In genomic region chr16:80924372-80924978, GRCh38 we compare ENCODE assay signal across 8 cellular contexts.
DNase-seq lines count a peak whose midpoint lies in the region; ATAC-seq and TF ChIP-seq lines count a peak whose summit lies in the region.

No MANE protein-coding gene starts in this region.

- POLR2A ChIA-PET in BJ (lab: Charles Lee): no interaction called here

- no peaks in the 10 kb centered on the region for H3K9me3 ChIP-seq in right cardiac atrium (ENCODE audit: control insufficient read depth, low read length)

- no peaks in the 10 kb centered on the region; the same call in 1 of the 2 replicates for H3K36me3 ChIP-seq in BJ (ENCODE audit: control insufficient read depth, insufficient read depth, low read length)

- H3K27me3 ChIP-seq in BJ (ENCODE audit: control insufficient read depth, insufficient read depth, low read length): no peaks in the 10 kb centered on the region
- no peaks in the 10 kb centered on the region for H3K27me3 ChIP-seq in right cardiac atrium (ENCODE audit: control insufficient read depth, insufficient read depth)

- TF ChIP-seq CTCF in BJ (IDR thresholded peaks at IDR 0.05; ENCODE audit: insufficient read depth, low read depth, low read length): peak; percentile 84

- CTCF ChIA-PET in BJ (lab: Yijun Ruan, JAX): interaction anchor here (0.7 to 4.8 kb wide), 23 partner anchors 9 to 280 kb away, joined by 3 to 45 read pairs (median 4); partner anchors contain the start of genes ATMIN, CENPN and CMC2

- ATAC-seq in GM19395 (IDR thresholded peaks at IDR 0.05; ENCODE audit: unreplicated experiment) (peak; percentile 74), right cardiac atrium (peak; percentile 38 to 68), GM19035 (IDR thresholded peaks at IDR 0.05; ENCODE audit: unreplicated experiment) (no peak)

- H3K36me3 Mint-ChIP-seq in activated T-helper 2 cell treated with anti-CD3 and anti-CD28 coated beads, Interferon-gamma antibody, Interleukin-2, Interleukin-4, amounts not matched to agents 10 μg/mL and 5 μg/mL and 100 μg/mL, durations not matched to agents 14 hours and 24 hours and 36 hours (ENCODE audit: low read depth): no peaks in the 10 kb centered on the region

- H3K27ac Mint-ChIP-seq in activated T-helper 2 cell treated with anti-CD3 and anti-CD28 coated beads, Interferon-gamma antibody, Interleukin-2, Interleukin-4, amounts not matched to agents 10 μg/mL and 5 μg/mL and 100 μg/mL, durations not matched to agents 14 hours and 24 hours and 36 hours: no peak overlapping the region

- WGBS in right cardiac atrium: 16% methylated on average over 8 of the region's 8 CpGs

- H3K4me1 ChIP-seq in right cardiac atrium (ENCODE audit: control insufficient read depth, insufficient read depth, low read length): no peaks in the 10 kb centered on the region

- intact Hi-C loops in activated T-helper 2 cell treated with anti-CD3 and anti-CD28 coated beads, Interferon-gamma antibody, Interleukin-2, Interleukin-4, amounts not matched to agents 10 μg/mL and 5 μg/mL and 100 μg/mL, durations not matched to agents 14 hours and 24 hours and 36 hours (cut with micrococcal nuclease): loop anchor here (1.0 kb wide), 1 partner anchor 23 kb away; no protein-coding TSS in a partner anchor
- intact Hi-C loops in right cardiac atrium (cut with DNase I): no loop called here

- H3K4me3 Mint-ChIP-seq in activated T-helper 2 cell treated with anti-CD3 and anti-CD28 coated beads, Interferon-gamma antibody, Interleukin-2, Interleukin-4, amounts not matched to agents 10 μg/mL and 5 μg/mL and 100 μg/mL, durations not matched to agents 14 hours and 24 hours and 36 hours (ENCODE audit: low read depth): no peak overlapping the region

- no peak overlapping the region for H3K4me3 ChIP-seq in BJ (ENCODE audit: low read depth, low read length)
- no peak overlapping the region for H3K4me3 ChIP-seq in right cardiac atrium (ENCODE audit: low read length)

- no peaks in the 10 kb centered on the region for H3K9me3 Mint-ChIP-seq in activated T-helper 2 cell treated with anti-CD3 and anti-CD28 coated beads, Interferon-gamma antibody, Interleukin-2, Interleukin-4, amounts not matched to agents 10 μg/mL and 5 μg/mL and 100 μg/mL, durations not matched to agents 14 hours and 24 hours and 36 hours

- no peak overlapping the region for H3K27ac ChIP-seq in right cardiac atrium (ENCODE audit: low read length)

- peaks cover 3% of the 10 kb centered on the region for H3K4me1 Mint-ChIP-seq in activated T-helper 2 cell treated with anti-CD3 and anti-CD28 coated beads, Interferon-gamma antibody, Interleukin-2, Interleukin-4, amounts not matched to agents 10 μg/mL and 5 μg/mL and 100 μg/mL, durations not matched to agents 14 hours and 24 hours and 36 hours (ENCODE audit: low read depth)

- DNase-seq in BJ (ENCODE audit: low read depth) (no peak), NCI-H226 (peak; percentile 18), right cardiac atrium (peak; percentile 37 to 78 (median 76)), NCI-H345 treated with DMSO at 0.1 percent for 48 hours (lab: John Stamatoyannopoulos, UW; ENCODE audit: unreplicated experiment) (no peak)
- peak; percentile 15 for DNase-seq in activated T-helper 2 cell treated with anti-CD3 and anti-CD28 coated beads, Interferon-gamma antibody, Interleukin-2, Interleukin-4, amounts not matched to agents 10 μg/mL and 5 μg/mL and 100 μg/mL, durations not matched to agents 14 hours and 24 hours and 36 hours (ENCODE audit: low spot score)
- peak; percentile 30 for DNase-seq in stimulated activated CD4-positive, alpha-beta T cell treated with anti-CD3 and anti-CD28 coated beads, Interleukin-4, amount 100 ng/mL, for 24 hours

- H3K27me3 Mint-ChIP-seq in activated T-helper 2 cell treated with anti-CD3 and anti-CD28 coated beads, Interferon-gamma antibody, Interleukin-2, Interleukin-4, amounts not matched to agents 10 μg/mL and 5 μg/mL and 100 μg/mL, durations not matched to agents 14 hours and 24 hours and 36 hours (ENCODE audit: low read depth): peaks cover 5% of the 10 kb centered on the region

Comparison
In these comparisons a context has a peak if more than half of its experiments do, and no peak if none do; other contexts are left out.
1. DNase-seq: peak in NCI-H226 (single experiment), activated T-helper 2 cell treated with anti-CD3 and anti-CD28 coated beads, Interferon-gamma antibody, Interleukin-2, Interleukin-4, amounts not matched to agents 10 μg/mL and 5 μg/mL and 100 μg/mL, durations not matched to agents 14 hours and 24 hours and 36 hours (single experiment), right cardiac atrium (3 of 3) and stimulated activated CD4-positive, alpha-beta T cell treated with anti-CD3 and anti-CD28 coated beads, Interleukin-4, amount 100 ng/mL, for 24 hours (single experiment); none in BJ (single experiment) and NCI-H345 treated with DMSO at 0.1 percent for 48 hours (single experiment).